ENCODE assay signal across 8 cellular contexts in genomic region chr1:17125756-17126237, GRCh38. TPM values are rescaled to one million over a fixed set of nuclear protein-coding genes. Genes with fewer than 3 reads are reported as not detected.
A peak's percentile ranks its signal among the peaks of the same experiment; 100 is the strongest.
DNase-seq lines count a peak whose midpoint lies in the region; ATAC-seq, FAIRE-seq and TF ChIP-seq lines count a peak whose summit lies in the region.

No MANE protein-coding gene starts in this region.

- H3K9ac ChIP-seq in neural progenitor cell = no peak overlapping the region

- no peaks in the 10 kb centered on the region for H4K20me1 ChIP-seq in neural progenitor cell (ENCODE audit: low read depth)

- H3F3A ChIP-seq in neural progenitor cell (ENCODE audit: low read depth) = peaks cover 4% of the 10 kb centered on the region

- H3K79me2 ChIP-seq in neural progenitor cell (ENCODE audit: low read depth) = no peaks in the 10 kb centered on the region

- H3K4me1 ChIP-seq in neural progenitor cell = peaks cover 11% of the 10 kb centered on the region

- no peaks in the 10 kb centered on the region for H3K27me3 Mint-ChIP-seq in activated T-cell treated with anti-CD3 and anti-CD28 coated beads, Interleukin-2, amount 50 U/mL, for 72 hours (ENCODE audit: low read depth)
- H3K27me3 Mint-ChIP-seq in neural progenitor cell (ENCODE audit: insufficient read depth, low read depth) = peaks cover 10% of the 10 kb centered on the region
- peaks cover 41% of the 10 kb centered on the region for H3K27me3 Mint-ChIP-seq in stimulated activated naive CD8-positive, alpha-beta T cell treated with anti-CD3 and anti-CD28 coated beads, Interleukin-15, amount 100 ng/mL, for 72 hours

- no peaks in the 10 kb centered on the region for H3K36me3 ChIP-seq in neural progenitor cell

- H3K27ac ChIP-seq in neural progenitor cell = no peak overlapping the region

- H3K36me3 Mint-ChIP-seq in activated T-cell treated with anti-CD3 and anti-CD28 coated beads, Interleukin-2, amount 50 U/mL, for 72 hours (ENCODE audit: insufficient read depth in 2 of 2) = no peaks in the 10 kb centered on the region
- H3K36me3 Mint-ChIP-seq in neural progenitor cell = no peaks in the 10 kb centered on the region

- H3K27me3 ChIP-seq in neural progenitor cell = no peaks in the 10 kb centered on the region

- no peaks in the 10 kb centered on the region for H3K4me1 Mint-ChIP-seq in activated T-cell treated with anti-CD3 and anti-CD28 coated beads, Interleukin-2, amount 50 U/mL, for 72 hours (ENCODE audit: low read depth)
- peaks cover 30% of the 10 kb centered on the region for H3K4me1 Mint-ChIP-seq in neural progenitor cell
- H3K4me1 Mint-ChIP-seq in stimulated activated naive CD8-positive, alpha-beta T cell treated with anti-CD3 and anti-CD28 coated beads, Interleukin-15, amount 100 ng/mL, for 72 hours = peaks cover 5% of the 10 kb centered on the region

- ATAC-seq in activated T-cell treated with anti-CD3 and anti-CD28 coated beads, Interleukin-2, amount 50 U/mL, for 72 hours (replicated peaks in 1 of 2) = peak; percentile 72 to 79
- ATAC-seq in stimulated activated naive CD8-positive, alpha-beta T cell treated with anti-CD3 and anti-CD28 coated beads, Interleukin-15, amount 100 ng/mL, for 72 hours = peak; percentile 86
- no peak for ATAC-seq in HG03139 (IDR thresholded peaks at IDR 0.05; ENCODE audit: unreplicated experiment)

- H3K27ac Mint-ChIP-seq in activated T-cell treated with anti-CD3 and anti-CD28 coated beads, Interleukin-2, amount 50 U/mL, for 72 hours = no peak overlapping the region
- peak overlapping the region; percentile 29 for H3K27ac Mint-ChIP-seq in neural progenitor cell
- no peak overlapping the region for H3K27ac Mint-ChIP-seq in stimulated activated naive CD8-positive, alpha-beta T cell treated with anti-CD3 and anti-CD28 coated beads, Interleukin-15, amount 100 ng/mL, for 72 hours

- no peak overlapping the region for H3K4me2 ChIP-seq in neural progenitor cell

- H3K4me3 Mint-ChIP-seq in activated T-cell treated with anti-CD3 and anti-CD28 coated beads, Interleukin-2, amount 50 U/mL, for 72 hours = no peak overlapping the region
- no peak overlapping the region for H3K4me3 Mint-ChIP-seq in neural progenitor cell
- no peak overlapping the region for H3K4me3 Mint-ChIP-seq in stimulated activated naive CD8-positive, alpha-beta T cell treated with anti-CD3 and anti-CD28 coated beads, Interleukin-15, amount 100 ng/mL, for 72 hours

- DNase-seq in DMS79 (lab: John Stamatoyannopoulos, UW) (peak; percentile 36), HTR-8/SVneo (ENCODE audit: insufficient read length, low spot score) (peak; percentile 77), RCC 7860 (ENCODE audit: low spot score) (peak; percentile 71), fibroblast of mammary gland (ENCODE audit: low read depth) (peak; percentile 65), neural progenitor cell (ENCODE audit: low spot score) (peak; percentile 94)
- DNase-seq in activated T-cell treated with anti-CD3 and anti-CD28 coated beads, Interleukin-2, amount 50 U/mL, for 72 hours = peak; percentile 82 to 85
- peak; percentile 77 to 78 for DNase-seq in stimulated activated naive CD8-positive, alpha-beta T cell treated with anti-CD3 and anti-CD28 coated beads, Interleukin-15, amount 100 ng/mL, for 72 hours

- H3K4me3 ChIP-seq in fibroblast of mammary gland (ENCODE audit: control insufficient read depth, low read depth, low read length) = no peak overlapping the region
- no peak overlapping the region for H3K4me3 ChIP-seq in neural progenitor cell

- no peaks in the 10 kb centered on the region for H3K9me3 ChIP-seq in neural progenitor cell (ENCODE audit: low read depth)

- no peaks in the 10 kb centered on the region for H3K9me3 Mint-ChIP-seq in activated T-cell treated with anti-CD3 and anti-CD28 coated beads, Interleukin-2, amount 50 U/mL, for 72 hours
- no peaks in the 10 kb centered on the region for H3K9me3 Mint-ChIP-seq in neural progenitor cell
- no peaks in the 10 kb centered on the region for H3K9me3 Mint-ChIP-seq in stimulated activated naive CD8-positive, alpha-beta T cell treated with anti-CD3 and anti-CD28 coated beads, Interleukin-15, amount 100 ng/mL, for 72 hours

- peak; percentile 89 for TF ChIP-seq CTCF in fibroblast of mammary gland (conservative IDR thresholded peaks at IDR 0.05; ENCODE audit: control insufficient read depth, insufficient read depth, low read depth, low read length)
- peak; percentile 95 for TF ChIP-seq CTCF in neural progenitor cell (IDR thresholded peaks at IDR 0.05)

- FAIRE-seq in HTR-8/SVneo (lab: Jason Lieb, UNC) (no peak), RCC 7860 (lab: Jason Lieb, UNC) (peak; percentile 35)

- peak overlapping the region; percentile 94 for H2AFZ ChIP-seq in neural progenitor cell (replicated peaks)

RNA-seq across cellular contexts. Expression of gene PADI2, which starts 6.5 kb away (rescaled TPM):
- under 1 TPM; 0.10 to 0.14 TPM for total RNA-seq in activated T-cell treated with anti-CD3 and anti-CD28 coated beads, Interleukin-2, amount 50 U/mL, for 72 hours
- 0.77 and 1.4 TPM in 2 replicates for total RNA-seq in neural progenitor cell (ENCODE audit: low replicate concordance)

Comparison
In these comparisons a context has a peak if more than half of its experiments do, and no peak if none do; other contexts are left out.
1. DNase-seq: peak in every context shown above with its lines; median percentile 94 in neural progenitor cell; 84 in activated T-cell treated with anti-CD3 and anti-CD28 coated beads, Interleukin-2, amount 50 U/mL, for 72 hours; 78 in stimulated activated naive CD8-positive, alpha-beta T cell treated with anti-CD3 and anti-CD28 coated beads, Interleukin-15, amount 100 ng/mL, for 72 hours; 77 in HTR-8/SVneo; 71 in RCC 7860; 65 in fibroblast of mammary gland; 36 in DMS79.